Comparison of ENCODE assay signal across 30 cellular contexts in genomic region chr6:78570044-78570443, GRCh38.
"Had no signal": no experiment of that assay in that cellular context is flagged by ENCODE, and none has a peak within 500 bp of the region (broad histone marks: within the 10 kb centered on the region; RNA-seq: fewer than 3 reads in every experiment).

No MANE protein-coding gene starts in this region.

- H3K36me3 Mint-ChIP-seq: activated CD4-positive, alpha-beta memory T cell treated with anti-CD3 and anti-CD28 coated beads for 36 hours; activated naive CD8-positive, alpha-beta T cell; T-cell had no signal

- H3K27me3 Mint-ChIP-seq: activated CD4-positive, alpha-beta memory T cell treated with anti-CD3 and anti-CD28 coated beads for 36 hours; activated CD4-positive, alpha-beta T cell treated with anti-CD3 and anti-CD28 coated beads, Interleukin-2, amount 10 ng/mL, durations not matched to agents 7 days and 5 days; activated naive CD8-positive, alpha-beta T cell; T-cell had no signal

- H3K4me1 Mint-ChIP-seq: activated CD4-positive, alpha-beta T cell treated with anti-CD3 and anti-CD28 coated beads, Interleukin-2, amount 10 ng/mL, durations not matched to agents 7 days and 5 days; T-cell had no signal

- DNase-seq: activated CD4-positive, alpha-beta memory T cell treated with anti-CD3 and anti-CD28 coated beads for 36 hours; activated CD4-positive, alpha-beta T cell treated with anti-CD3 and anti-CD28 coated beads, Interleukin-2, amount 10 ng/mL, durations not matched to agents 7 days and 5 days; activated CD4-positive, CD25-positive, alpha-beta regulatory T cell; activated CD8-positive, alpha-beta memory T cell treated with anti-CD3 and anti-CD28 coated beads for 24 hours; activated effector memory CD4-positive, alpha-beta T cell treated with anti-CD3 and anti-CD28 coated beads, Interleukin-2, amount 50 U/mL, for 16 hours; activated naive CD4-positive, alpha-beta T cell treated with Interleukin-2 at 50 U/mL for 16 hours; activated T-cell treated with anti-CD3 and anti-CD28 coated beads, Interleukin-2, amount 50 U/mL, for 4 hours; amygdala; brain microvascular endothelial cell; cerebellar nuclear complex; NCI-H1092 treated with DMSO at 0.1 percent for 48 hours; NCI-H1417 treated with DMSO at 0.1 percent for 48 hours; NCI-H1694; NCI-H2029; NCI-H2107; NCI-H2171 treated with DMSO at 0.1 percent for 48 hours; NCI-H226; NCI-H510A; NCI-H526 treated with DMSO at 0.1 percent for 48 hours; NCI-H82; OCI-M1; RPMI8226; T-cell; T-helper 2 cell; T1000 had no signal

- H3K4me3 ChIP-seq: cardiac muscle cell, SK-N-MC had no signal

- H3K27ac Mint-ChIP-seq: activated CD4-positive, alpha-beta memory T cell treated with anti-CD3 and anti-CD28 coated beads for 36 hours; activated CD4-positive, alpha-beta T cell treated with anti-CD3 and anti-CD28 coated beads, Interleukin-2, amount 10 ng/mL, durations not matched to agents 7 days and 5 days; activated naive CD8-positive, alpha-beta T cell; T-cell had no signal

- ATAC-seq: activated T-cell treated with anti-CD3 and anti-CD28 coated beads, Interleukin-2, amount 50 U/mL, for 4 hours; Panc1; Right ventricle myocardium inferior; T-cell had no signal

- H3K27ac ChIP-seq: brain microvascular endothelial cell, cardiac muscle cell, SK-N-MC had no signal

- H3K27me3 ChIP-seq: brain microvascular endothelial cell, cardiac muscle cell had no signal

- H3K36me3 ChIP-seq: brain microvascular endothelial cell, cardiac muscle cell had no signal

- H3K4me3 Mint-ChIP-seq: activated CD4-positive, alpha-beta memory T cell treated with anti-CD3 and anti-CD28 coated beads for 36 hours; activated CD4-positive, alpha-beta T cell treated with anti-CD3 and anti-CD28 coated beads, Interleukin-2, amount 10 ng/mL, durations not matched to agents 7 days and 5 days; activated naive CD8-positive, alpha-beta T cell; activated T-cell treated with anti-CD3 and anti-CD28 coated beads, Interleukin-2, amount 50 U/mL, for 4 hours; T-cell had no signal
